2 cellular contexts compared by ENCODE assay signal in the genomic region with DNA sequence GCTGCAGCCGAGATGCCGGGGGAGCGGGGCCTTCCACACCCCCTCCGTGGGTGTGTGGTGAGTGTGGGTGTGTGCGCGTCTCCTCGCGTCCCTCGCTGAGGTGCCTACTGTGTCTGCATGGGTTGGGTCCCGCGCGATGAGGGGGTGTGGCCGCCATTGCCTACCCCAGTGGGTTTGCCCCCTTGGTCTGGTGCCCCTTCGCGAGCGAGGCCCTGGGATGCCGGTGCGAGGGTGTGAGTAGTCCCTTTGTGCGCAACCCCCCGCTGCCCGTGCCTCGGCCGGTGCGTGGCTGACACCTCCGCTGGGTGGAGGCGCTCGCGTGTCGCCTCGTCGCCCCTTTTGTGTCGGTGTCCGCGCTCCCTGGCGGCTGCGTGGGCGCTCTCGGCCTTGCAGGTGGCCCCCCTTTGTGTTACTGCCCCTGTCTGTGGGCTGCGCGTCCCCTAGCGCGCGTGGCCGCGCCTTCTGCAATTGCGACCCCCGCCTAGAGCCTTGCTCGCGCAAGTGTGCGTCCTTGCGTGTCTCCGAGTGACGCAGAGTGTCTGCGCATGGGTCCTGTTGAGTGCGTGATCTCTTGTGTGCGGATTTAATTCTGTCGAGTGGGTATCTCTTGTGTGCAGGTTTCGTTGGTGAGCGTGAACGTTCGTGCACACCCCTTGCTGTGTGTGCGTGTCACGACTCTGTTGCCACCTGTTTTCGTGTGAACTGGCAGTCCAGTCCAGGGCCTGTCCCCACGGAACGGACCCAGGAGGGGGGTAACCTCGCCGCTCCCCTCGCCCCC.
TF ChIP-seq lines count a peak whose summit lies in the region.

No MANE protein-coding gene starts in this region.

TF ChIP-seq in GM23338, 12 proteins besides CTCF, POLR2A, EP300 and RAD21 (continued from another document):
- TF ChIP-seq, protein P1, sequence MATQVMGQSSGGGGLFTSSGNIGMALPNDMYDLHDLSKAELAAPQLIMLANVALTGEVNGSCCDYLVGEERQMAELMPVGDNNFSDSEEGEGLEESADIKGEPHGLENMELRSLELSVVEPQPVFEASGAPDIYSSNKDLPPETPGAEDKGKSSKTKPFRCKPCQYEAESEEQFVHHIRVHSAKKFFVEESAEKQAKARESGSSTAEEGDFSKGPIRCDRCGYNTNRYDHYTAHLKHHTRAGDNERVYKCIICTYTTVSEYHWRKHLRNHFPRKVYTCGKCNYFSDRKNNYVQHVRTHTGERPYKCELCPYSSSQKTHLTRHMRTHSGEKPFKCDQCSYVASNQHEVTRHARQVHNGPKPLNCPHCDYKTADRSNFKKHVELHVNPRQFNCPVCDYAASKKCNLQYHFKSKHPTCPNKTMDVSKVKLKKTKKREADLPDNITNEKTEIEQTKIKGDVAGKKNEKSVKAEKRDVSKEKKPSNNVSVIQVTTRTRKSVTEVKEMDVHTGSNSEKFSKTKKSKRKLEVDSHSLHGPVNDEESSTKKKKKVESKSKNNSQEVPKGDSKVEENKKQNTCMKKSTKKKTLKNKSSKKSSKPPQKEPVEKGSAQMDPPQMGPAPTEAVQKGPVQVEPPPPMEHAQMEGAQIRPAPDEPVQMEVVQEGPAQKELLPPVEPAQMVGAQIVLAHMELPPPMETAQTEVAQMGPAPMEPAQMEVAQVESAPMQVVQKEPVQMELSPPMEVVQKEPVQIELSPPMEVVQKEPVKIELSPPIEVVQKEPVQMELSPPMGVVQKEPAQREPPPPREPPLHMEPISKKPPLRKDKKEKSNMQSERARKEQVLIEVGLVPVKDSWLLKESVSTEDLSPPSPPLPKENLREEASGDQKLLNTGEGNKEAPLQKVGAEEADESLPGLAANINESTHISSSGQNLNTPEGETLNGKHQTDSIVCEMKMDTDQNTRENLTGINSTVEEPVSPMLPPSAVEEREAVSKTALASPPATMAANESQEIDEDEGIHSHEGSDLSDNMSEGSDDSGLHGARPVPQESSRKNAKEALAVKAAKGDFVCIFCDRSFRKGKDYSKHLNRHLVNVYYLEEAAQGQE (IDR thresholded peaks at IDR 0.05; ENCODE audit: unreplicated experiment) = no peak
- TF ChIP-seq CREB1 (CRISPR knock-in tag; IDR thresholded peaks at IDR 0.05; ENCODE audit: low read depth) (no peak), POLR2AphosphoS5 (IDR thresholded peaks at IDR 0.05; ENCODE audit: low read depth) (no peak)

TF ChIP-seq in HepG2, 621 proteins besides CTCF, POLR2A, EP300 and RAD21 (continued from another document and continues in another):
- TF ChIP-seq, protein P2, sequence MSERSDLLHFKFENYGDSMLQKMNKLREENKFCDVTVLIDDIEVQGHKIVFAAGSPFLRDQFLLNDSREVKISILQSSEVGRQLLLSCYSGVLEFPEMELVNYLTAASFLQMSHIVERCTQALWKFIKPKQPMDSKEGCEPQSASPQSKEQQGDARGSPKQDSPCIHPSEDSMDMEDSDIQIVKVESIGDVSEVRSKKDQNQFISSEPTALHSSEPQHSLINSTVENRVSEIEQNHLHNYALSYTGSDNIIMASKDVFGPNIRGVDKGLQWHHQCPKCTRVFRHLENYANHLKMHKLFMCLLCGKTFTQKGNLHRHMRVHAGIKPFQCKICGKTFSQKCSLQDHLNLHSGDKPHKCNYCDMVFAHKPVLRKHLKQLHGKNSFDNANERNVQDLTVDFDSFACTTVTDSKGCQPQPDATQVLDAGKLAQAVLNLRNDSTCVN (CRISPR knock-in tag; IDR thresholded peaks at IDR 0.05; ENCODE audit: borderline replicate concordance) = 0 out of 2 replicates have a peak, but pooled peaks have one; percentile 40
- TF ChIP-seq ARNT2 (CRISPR knock-in tag; IDR thresholded peaks at IDR 0.05; ENCODE audit: low read depth) (no peak), DNMT1 (CRISPR knock-in tag; IDR thresholded peaks at IDR 0.05) (peak; percentile 62; the same call in 1 of the 2 replicates), ZNF746 (CRISPR knock-in tag; IDR thresholded peaks at IDR 0.05) (0 out of 2 replicates have a peak, but pooled peaks have one; percentile 40), ZNF446 (CRISPR knock-in tag; IDR thresholded peaks at IDR 0.05) (peak; percentile 93), PHF21A (CRISPR knock-in tag; IDR thresholded peaks at IDR 0.05) (no peak), ELF4 (CRISPR knock-in tag; IDR thresholded peaks at IDR 0.05; ENCODE audit: borderline replicate concordance) (peak; percentile 53; the same call in 1 of the 2 replicates), ZNF772 (CRISPR knock-in tag; IDR thresholded peaks at IDR 0.05) (peak; percentile 86), ARNTL (CRISPR knock-in tag; IDR thresholded peaks at IDR 0.05) (0 out of 2 replicates have a peak, but pooled peaks have one; percentile 18), ZNF274 (CRISPR knock-in tag; IDR thresholded peaks at IDR 0.05) (peak; percentile 80; the same call in 1 of the 2 replicates), SAP130 (CRISPR knock-in tag; IDR thresholded peaks at IDR 0.05; ENCODE audit: low read depth) (peak; percentile 3), MBD4 (IDR thresholded peaks at IDR 0.05; ENCODE audit: borderline replicate concordance, low read length) (no peak), SKI (IDR thresholded peaks at IDR 0.05; ENCODE audit: partially characterized antibody) (peak; percentile 18), POLR2AphosphoS5 (IDR thresholded peaks at IDR 0.05; ENCODE audit: low read depth, low read length) (peak; percentile 28; the same call in 1 of the 2 replicates), SNAI1 (CRISPR knock-in tag; IDR thresholded peaks at IDR 0.05; ENCODE audit: borderline replicate concordance) (no peak), ZNF792 (CRISPR knock-in tag; IDR thresholded peaks at IDR 0.05) (no peak), TAF15 (IDR thresholded peaks at IDR 0.05; ENCODE audit: low read depth, low read length, poor library complexity, severe bottlenecking) (peak; percentile 34), STAG1 (CRISPR knock-in tag; IDR thresholded peaks at IDR 0.05) (no peak), JARID2 (CRISPR knock-in tag; IDR thresholded peaks at IDR 0.05; ENCODE audit: insufficient replicate concordance) (peak; percentile 61), TBX2 (CRISPR knock-in tag; IDR thresholded peaks at IDR 0.05; ENCODE audit: borderline replicate concordance) (peak; percentile 57; the same call in 1 of the 2 replicates), SIN3A (IDR thresholded peaks at IDR 0.05; ENCODE audit: borderline replicate concordance, low read depth, low read length) (peak; percentile 5; the same call in 1 of the 2 replicates), ZSCAN21 (CRISPR knock-in tag; IDR thresholded peaks at IDR 0.05; ENCODE audit: borderline replicate concordance) (peak; percentile 30; the same call in 1 of the 2 replicates), ZNF678 (CRISPR knock-in tag; IDR thresholded peaks at IDR 0.05) (no peak), ZIK1 (CRISPR knock-in tag; IDR thresholded peaks at IDR 0.05; ENCODE audit: borderline replicate concordance, low read depth) (no peak)
- TF ChIP-seq, protein P3, sequence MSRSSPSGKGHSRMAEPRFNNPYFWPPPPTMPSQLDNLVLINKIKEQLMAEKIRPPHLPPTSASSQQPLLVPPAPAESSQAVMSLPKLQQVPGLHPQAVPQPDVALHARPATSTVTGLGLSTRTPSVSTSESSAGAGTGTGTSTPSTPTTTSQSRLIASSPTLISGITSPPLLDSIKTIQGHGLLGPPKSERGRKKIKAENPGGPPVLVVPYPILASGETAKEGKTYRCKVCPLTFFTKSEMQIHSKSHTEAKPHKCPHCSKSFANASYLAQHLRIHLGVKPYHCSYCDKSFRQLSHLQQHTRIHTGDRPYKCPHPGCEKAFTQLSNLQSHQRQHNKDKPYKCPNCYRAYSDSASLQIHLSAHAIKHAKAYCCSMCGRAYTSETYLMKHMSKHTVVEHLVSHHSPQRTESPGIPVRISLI (CRISPR knock-in tag; IDR thresholded peaks at IDR 0.05; ENCODE audit: borderline replicate concordance) = peak; percentile 50; the same call in 1 of the 2 replicates
- TF ChIP-seq, protein P4, sequence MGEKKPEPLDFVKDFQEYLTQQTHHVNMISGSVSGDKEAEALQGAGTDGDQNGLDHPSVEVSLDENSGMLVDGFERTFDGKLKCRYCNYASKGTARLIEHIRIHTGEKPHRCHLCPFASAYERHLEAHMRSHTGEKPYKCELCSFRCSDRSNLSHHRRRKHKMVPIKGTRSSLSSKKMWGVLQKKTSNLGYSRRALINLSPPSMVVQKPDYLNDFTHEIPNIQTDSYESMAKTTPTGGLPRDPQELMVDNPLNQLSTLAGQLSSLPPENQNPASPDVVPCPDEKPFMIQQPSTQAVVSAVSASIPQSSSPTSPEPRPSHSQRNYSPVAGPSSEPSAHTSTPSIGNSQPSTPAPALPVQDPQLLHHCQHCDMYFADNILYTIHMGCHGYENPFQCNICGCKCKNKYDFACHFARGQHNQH (CRISPR knock-in tag; IDR thresholded peaks at IDR 0.05) = peak; percentile 28; the same call in 1 of the 2 replicates
- TF ChIP-seq, protein P5, sequence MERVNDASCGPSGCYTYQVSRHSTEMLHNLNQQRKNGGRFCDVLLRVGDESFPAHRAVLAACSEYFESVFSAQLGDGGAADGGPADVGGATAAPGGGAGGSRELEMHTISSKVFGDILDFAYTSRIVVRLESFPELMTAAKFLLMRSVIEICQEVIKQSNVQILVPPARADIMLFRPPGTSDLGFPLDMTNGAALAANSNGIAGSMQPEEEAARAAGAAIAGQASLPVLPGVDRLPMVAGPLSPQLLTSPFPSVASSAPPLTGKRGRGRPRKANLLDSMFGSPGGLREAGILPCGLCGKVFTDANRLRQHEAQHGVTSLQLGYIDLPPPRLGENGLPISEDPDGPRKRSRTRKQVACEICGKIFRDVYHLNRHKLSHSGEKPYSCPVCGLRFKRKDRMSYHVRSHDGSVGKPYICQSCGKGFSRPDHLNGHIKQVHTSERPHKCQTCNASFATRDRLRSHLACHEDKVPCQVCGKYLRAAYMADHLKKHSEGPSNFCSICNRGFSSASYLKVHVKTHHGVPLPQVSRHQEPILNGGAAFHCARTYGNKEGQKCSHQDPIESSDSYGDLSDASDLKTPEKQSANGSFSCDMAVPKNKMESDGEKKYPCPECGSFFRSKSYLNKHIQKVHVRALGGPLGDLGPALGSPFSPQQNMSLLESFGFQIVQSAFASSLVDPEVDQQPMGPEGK (CRISPR knock-in tag; IDR thresholded peaks at IDR 0.05) = peak; percentile 18; the same call in 1 of the 2 replicates
- TF ChIP-seq, protein P6, sequence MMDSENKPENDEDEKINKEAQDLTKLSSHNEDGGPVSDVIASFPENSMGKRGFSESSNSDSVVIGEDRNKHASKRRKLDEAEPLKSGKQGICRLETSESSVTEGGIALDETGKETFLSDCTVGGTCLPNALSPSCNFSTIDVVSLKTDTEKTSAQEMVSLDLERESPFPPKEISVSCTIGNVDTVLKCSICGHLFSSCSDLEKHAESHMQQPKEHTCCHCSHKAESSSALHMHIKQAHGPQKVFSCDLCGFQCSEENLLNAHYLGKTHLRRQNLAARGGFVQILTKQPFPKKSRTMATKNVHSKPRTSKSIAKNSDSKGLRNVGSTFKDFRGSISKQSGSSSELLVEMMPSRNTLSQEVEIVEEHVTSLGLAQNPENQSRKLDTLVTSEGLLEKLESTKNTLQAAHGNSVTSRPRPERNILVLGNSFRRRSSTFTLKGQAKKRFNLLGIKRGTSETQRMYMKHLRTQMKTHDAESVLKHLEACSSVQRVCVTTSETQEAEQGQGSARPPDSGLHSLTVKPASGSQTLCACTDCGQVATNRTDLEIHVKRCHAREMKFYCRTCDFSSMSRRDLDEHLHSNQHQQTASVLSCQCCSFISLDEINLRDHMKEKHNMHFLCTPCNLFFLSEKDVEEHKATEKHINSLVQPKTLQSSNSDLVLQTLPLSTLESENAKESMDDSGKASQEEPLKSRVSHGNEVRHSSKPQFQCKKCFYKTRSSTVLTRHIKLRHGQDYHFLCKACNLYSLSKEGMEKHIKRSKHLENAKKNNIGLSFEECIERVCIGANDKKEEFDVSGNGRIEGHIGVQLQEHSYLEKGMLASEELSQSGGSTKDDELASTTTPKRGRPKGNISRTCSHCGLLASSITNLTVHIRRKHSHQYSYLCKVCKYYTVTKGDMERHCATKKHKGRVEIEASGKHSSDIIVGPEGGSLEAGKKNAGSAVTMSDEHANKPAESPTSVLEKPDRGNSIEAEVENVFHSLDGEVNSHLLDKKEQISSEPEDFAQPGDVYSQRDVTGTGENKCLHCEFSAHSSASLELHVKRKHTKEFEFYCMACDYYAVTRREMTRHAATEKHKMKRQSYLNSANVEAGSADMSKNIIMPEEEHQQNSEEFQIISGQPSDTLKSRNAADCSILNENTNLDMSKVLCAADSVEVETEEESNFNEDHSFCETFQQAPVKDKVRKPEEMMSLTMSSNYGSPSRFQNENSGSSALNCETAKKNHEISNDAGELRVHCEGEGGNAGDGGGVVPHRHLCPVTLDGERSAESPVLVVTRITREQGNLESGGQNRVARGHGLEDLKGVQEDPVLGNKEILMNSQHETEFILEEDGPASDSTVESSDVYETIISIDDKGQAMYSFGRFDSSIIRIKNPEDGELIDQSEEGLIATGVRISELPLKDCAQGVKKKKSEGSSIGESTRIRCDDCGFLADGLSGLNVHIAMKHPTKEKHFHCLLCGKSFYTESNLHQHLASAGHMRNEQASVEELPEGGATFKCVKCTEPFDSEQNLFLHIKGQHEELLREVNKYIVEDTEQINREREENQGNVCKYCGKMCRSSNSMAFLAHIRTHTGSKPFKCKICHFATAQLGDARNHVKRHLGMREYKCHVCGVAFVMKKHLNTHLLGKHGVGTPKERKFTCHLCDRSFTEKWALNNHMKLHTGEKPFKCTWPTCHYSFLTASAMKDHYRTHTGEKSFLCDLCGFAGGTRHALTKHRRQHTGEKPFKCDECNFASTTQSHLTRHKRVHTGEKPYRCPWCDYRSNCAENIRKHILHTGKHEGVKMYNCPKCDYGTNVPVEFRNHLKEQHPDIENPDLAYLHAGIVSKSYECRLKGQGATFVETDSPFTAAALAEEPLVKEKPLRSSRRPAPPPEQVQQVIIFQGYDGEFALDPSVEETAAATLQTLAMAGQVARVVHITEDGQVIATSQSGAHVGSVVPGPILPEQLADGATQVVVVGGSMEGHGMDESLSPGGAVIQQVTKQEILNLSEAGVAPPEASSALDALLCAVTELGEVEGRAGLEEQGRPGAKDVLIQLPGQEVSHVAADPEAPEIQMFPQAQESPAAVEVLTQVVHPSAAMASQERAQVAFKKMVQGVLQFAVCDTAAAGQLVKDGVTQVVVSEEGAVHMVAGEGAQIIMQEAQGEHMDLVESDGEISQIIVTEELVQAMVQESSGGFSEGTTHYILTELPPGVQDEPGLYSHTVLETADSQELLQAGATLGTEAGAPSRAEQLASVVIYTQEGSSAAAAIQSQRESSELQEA (CRISPR knock-in tag; IDR thresholded peaks at IDR 0.05; ENCODE audit: not compliant biosample characterization) = peak; percentile 39
- TF ChIP-seq, protein P7, sequence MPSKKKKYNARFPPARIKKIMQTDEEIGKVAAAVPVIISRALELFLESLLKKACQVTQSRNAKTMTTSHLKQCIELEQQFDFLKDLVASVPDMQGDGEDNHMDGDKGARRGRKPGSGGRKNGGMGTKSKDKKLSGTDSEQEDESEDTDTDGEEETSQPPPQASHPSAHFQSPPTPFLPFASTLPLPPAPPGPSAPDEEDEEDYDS (CRISPR knock-in tag; IDR thresholded peaks at IDR 0.05) = no peak
- TF ChIP-seq, protein P8, sequence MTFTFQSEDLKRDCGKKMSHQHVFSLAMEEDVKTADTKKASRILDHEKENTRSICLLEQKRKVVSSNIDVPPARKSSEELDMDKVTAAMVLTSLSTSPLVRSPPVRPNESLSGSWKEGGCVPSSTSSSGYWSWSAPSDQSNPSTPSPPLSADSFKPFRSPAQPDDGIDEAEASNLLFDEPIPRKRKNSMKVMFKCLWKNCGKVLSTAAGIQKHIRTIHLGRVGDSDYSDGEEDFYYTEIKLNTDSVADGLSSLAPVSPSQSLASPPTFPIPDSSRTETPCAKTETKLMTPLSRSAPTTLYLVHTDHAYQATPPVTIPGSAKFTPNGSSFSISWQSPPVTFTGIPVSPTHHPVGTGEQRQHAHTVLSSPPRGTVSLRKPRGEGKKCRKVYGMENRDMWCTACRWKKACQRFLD (CRISPR knock-in tag; IDR thresholded peaks at IDR 0.05; ENCODE audit: borderline replicate concordance) = 0 out of 2 replicates have a peak, but pooled peaks have one; percentile 51
- TF ChIP-seq, protein P9, sequence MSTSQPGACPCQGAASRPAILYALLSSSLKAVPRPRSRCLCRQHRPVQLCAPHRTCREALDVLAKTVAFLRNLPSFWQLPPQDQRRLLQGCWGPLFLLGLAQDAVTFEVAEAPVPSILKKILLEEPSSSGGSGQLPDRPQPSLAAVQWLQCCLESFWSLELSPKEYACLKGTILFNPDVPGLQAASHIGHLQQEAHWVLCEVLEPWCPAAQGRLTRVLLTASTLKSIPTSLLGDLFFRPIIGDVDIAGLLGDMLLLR (CRISPR knock-in tag; IDR thresholded peaks at IDR 0.05) = no peak; the same call in 1 of the 2 replicates
